Comparison of ENCODE assay signal across 1 cellular context in the genomic region with DNA sequence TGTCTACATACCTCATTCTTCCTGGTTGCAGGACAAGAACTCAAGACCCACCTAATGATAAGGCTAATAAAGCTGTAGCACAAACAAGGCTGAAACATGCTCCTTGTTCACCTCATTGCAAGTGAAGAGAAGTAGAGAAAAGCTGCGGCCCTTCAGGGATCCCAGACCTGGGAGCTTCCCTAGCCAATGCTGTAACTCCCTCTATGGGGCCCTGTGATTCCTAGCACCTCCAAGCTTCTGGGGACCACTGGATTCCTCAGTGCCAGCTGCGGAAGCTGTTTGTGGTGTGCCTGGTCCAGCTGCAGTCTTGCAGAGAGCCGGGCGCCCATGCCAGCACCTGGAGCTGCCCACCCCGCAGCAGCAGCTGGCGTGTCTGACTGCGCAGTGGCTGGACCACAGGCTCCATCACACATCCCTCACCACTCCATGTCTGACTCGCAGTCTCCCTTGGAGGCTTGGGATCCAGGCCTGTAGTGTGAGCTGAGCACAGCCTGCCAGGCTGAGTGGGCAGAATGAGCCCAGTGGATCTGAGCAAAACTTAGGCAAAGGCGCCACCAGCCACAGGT.
TF ChIP-seq lines count a peak whose summit lies in the region.

No MANE protein-coding gene starts in this region.

TF ChIP-seq in WTC11, 78 proteins besides CTCF, POLR2A, EP300 and RAD21 (continued from another document):
- TF ChIP-seq, protein P1, sequence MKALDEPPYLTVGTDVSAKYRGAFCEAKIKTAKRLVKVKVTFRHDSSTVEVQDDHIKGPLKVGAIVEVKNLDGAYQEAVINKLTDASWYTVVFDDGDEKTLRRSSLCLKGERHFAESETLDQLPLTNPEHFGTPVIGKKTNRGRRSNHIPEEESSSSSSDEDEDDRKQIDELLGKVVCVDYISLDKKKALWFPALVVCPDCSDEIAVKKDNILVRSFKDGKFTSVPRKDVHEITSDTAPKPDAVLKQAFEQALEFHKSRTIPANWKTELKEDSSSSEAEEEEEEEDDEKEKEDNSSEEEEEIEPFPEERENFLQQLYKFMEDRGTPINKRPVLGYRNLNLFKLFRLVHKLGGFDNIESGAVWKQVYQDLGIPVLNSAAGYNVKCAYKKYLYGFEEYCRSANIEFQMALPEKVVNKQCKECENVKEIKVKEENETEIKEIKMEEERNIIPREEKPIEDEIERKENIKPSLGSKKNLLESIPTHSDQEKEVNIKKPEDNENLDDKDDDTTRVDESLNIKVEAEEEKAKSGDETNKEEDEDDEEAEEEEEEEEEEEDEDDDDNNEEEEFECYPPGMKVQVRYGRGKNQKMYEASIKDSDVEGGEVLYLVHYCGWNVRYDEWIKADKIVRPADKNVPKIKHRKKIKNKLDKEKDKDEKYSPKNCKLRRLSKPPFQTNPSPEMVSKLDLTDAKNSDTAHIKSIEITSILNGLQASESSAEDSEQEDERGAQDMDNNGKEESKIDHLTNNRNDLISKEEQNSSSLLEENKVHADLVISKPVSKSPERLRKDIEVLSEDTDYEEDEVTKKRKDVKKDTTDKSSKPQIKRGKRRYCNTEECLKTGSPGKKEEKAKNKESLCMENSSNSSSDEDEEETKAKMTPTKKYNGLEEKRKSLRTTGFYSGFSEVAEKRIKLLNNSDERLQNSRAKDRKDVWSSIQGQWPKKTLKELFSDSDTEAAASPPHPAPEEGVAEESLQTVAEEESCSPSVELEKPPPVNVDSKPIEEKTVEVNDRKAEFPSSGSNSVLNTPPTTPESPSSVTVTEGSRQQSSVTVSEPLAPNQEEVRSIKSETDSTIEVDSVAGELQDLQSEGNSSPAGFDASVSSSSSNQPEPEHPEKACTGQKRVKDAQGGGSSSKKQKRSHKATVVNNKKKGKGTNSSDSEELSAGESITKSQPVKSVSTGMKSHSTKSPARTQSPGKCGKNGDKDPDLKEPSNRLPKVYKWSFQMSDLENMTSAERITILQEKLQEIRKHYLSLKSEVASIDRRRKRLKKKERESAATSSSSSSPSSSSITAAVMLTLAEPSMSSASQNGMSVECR (CRISPR knock-in tag; IDR thresholded peaks at IDR 0.05; ENCODE audit: borderline replicate concordance) = no peak
